ENCODE assay signal across 24 cellular contexts in the genomic region with DNA sequence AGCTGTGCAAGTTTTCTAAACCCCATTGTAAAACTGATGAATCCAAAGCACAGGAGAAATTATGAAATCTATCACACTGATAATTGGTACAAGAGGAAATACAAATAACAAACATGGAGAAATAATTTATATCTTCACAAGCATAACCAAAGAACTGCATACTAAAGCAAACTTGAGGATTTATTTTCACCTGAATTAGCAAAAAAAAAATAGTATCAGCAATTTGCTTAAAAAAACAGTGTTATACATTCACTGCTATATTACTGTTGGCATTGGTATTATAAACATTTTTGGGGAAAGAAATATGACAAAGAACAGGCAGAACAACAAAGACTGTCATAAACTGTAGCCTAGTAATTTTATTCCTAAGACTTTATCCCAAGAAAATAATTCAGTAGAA.
A peak's percentile ranks its signal among the peaks of the same experiment; 100 is the strongest.
DNase-seq lines count a peak whose midpoint lies in the region; ATAC-seq, FAIRE-seq and TF ChIP-seq lines count a peak whose summit lies in the region.
"Had no signal": no experiment of that assay in that cellular context is flagged by ENCODE, and none has a peak within 500 bp of the region (broad histone marks: within the 10 kb centered on the region; RNA-seq: fewer than 3 reads in every experiment).

No MANE protein-coding gene starts in this region.

- H3K27ac Mint-ChIP-seq in activated T-cell treated with anti-CD3 and anti-CD28 coated beads, Interleukin-2, amount 50 U/mL, for 72 hours, result no peak overlapping the region
- H3K27ac Mint-ChIP-seq: CD4-positive, alpha-beta T cell; CD8-positive, alpha-beta memory T cell had no signal

- no peaks in the 10 kb centered on the region for H3K9me3 Mint-ChIP-seq in activated T-cell treated with anti-CD3 and anti-CD28 coated beads, Interleukin-2, amount 50 U/mL, for 72 hours
- H3K9me3 Mint-ChIP-seq: CD4-positive, alpha-beta T cell; CD8-positive, alpha-beta memory T cell had no signal

- TF ChIP-seq EP300 in HepG2 (IDR thresholded peaks at IDR 0.05; ENCODE audit: low read depth in 2 of 2, low read length in 2 of 2) (no peak), HepG2 (CRISPR knock-in tag; IDR thresholded peaks at IDR 0.05; ENCODE audit: borderline replicate concordance) (no peak), K562 (IDR thresholded peaks at IDR 0.05; ENCODE audit: low read length) (no peak)

- H3K27me3 Mint-ChIP-seq in activated T-cell treated with anti-CD3 and anti-CD28 coated beads, Interleukin-2, amount 50 U/mL, for 72 hours (ENCODE audit: low read depth), result peaks cover 19% of the 10 kb centered on the region

- CTCF ChIA-PET in HepG2 (lab: Yijun Ruan, JAX; ENCODE audit: low intra/inter-chr PET ratio, low total read pairs), result no interaction called here
- CTCF ChIA-PET in K562 (lab: Yijun Ruan, JAX; ENCODE audit: low intra/inter-chr PET ratio), result no interaction called here

- H3K27me3 ChIP-seq in HepG2 (ENCODE audit: control insufficient read depth in 1 of 2, insufficient read depth in 2 of 2, low read length in 2 of 2) (peaks cover 0 to 13% of the 10 kb centered on the region in 2 experiments; a peak in 2 of 5 replicates), right lobe of liver (no peaks in the 10 kb centered on the region), K562 (ENCODE audit: control insufficient read depth in 2 of 2, insufficient read depth in 2 of 2, low read length in 2 of 2) (peaks cover 0 to 4% of the 10 kb centered on the region in 2 experiments; a peak in 1 of 5 replicates), iPS-20b (ENCODE audit: insufficient read depth, low read length) (no peaks in the 10 kb centered on the region)
- H3K27me3 ChIP-seq: BE2C; BLaER1 treated with 17β-estradiol and CSF1 and Interleukin-3, amounts not matched to agents 10 nM and 100 nM had no signal

- H2AFZ ChIP-seq in HepG2 (ENCODE audit: low read length) (no peak overlapping the region), K562 (ENCODE audit: low read depth, low read length) (no peak overlapping the region)

- BruUV-seq in HepG2 (replicated peaks; lab: Mats Ljungman, UMichigan) (no TSS peak), K562 (replicated peaks; lab: Mats Ljungman, UMichigan) (no TSS peak)

- H3K4me3 ChIP-seq in HepG2 (replicated peaks in 1 of 3; ENCODE audit: insufficient read depth in 1 of 3, low read depth in 2 of 3, low read length in 3 of 3) (no peak overlapping the region), right lobe of liver (no peak overlapping the region), K562 (no peak overlapping the region), iPS-20b (ENCODE audit: low read length) (no peak overlapping the region)
- H3K4me3 ChIP-seq: BLaER1 treated with 17β-estradiol and CSF1 and Interleukin-3, amounts not matched to agents 10 nM and 100 nM; GM12878 had no signal

- no peaks in the 10 kb centered on the region for H3K9me3 ChIP-seq in HepG2 (ENCODE audit: low read length)
- H3K9me3 ChIP-seq in right lobe of liver, result no peaks in the 10 kb centered on the region
- H3K9me3 ChIP-seq in K562 (replicated peaks; ENCODE audit: control insufficient read depth, insufficient read depth, low read depth, low read length), result no peaks in the 10 kb centered on the region
- H3K9me3 ChIP-seq in iPS-20b (ENCODE audit: insufficient read depth, low read depth, low read length), result no peaks in the 10 kb centered on the region
- H3K9me3 ChIP-seq: BE2C; BLaER1 treated with 17β-estradiol and CSF1 and Interleukin-3, amounts not matched to agents 10 nM and 100 nM had no signal

- POLR2A ChIA-PET in HepG2 (lab: Yijun Ruan, JAX) (no interaction called here), K562 (lab: Yijun Ruan, JAX) (no interaction called here)

- DNase-seq in HepG2 (ENCODE audit: low spot score), result no peak
- DNase-seq in right lobe of liver, result no peak
- DNase-seq in K562 (ENCODE audit: extremely low read depth in 1 of 4, low spot score in 3 of 4), result no peak
- DNase-seq in GM13976 (ENCODE audit: low spot score), result no peak
- no peak for DNase-seq in pons (ENCODE audit: low spot score)
- DNase-seq in head of caudate nucleus, result no peak
- no peak for DNase-seq in activated T-cell treated with anti-CD3 and anti-CD28 coated beads, Interleukin-2, amount 50 U/mL, for 72 hours
- DNase-seq: CD4-positive, alpha-beta T cell; CD8-positive, alpha-beta memory T cell; DMS 273 treated with DMSO at 0.1 percent for 48 hours; DMS79; EL; GDM1; H7 had no signal

- no peaks in the 10 kb centered on the region for H3K4me1 ChIP-seq in HepG2 (ENCODE audit: insufficient read depth, low read length)
- H3K4me1 ChIP-seq in right lobe of liver, result no peaks in the 10 kb centered on the region
- H3K4me1 ChIP-seq in K562 (replicated peaks in 1 of 2; ENCODE audit: control insufficient read depth in 2 of 2, insufficient read depth in 2 of 2, low read length in 2 of 2), result no peaks in the 10 kb centered on the region; a peak in 2 of 5 replicates
- H3K4me1 ChIP-seq in iPS-20b (ENCODE audit: insufficient read depth, low read length), result peaks cover 9% of the 10 kb centered on the region; the same call in 1 of the 2 replicates

- no peak for TF ChIP-seq POLR2A in HepG2 (IDR thresholded peaks at IDR 0.05; ENCODE audit: insufficient read depth in 1 of 2, low read depth in 2 of 2, low read length in 2 of 2)
- TF ChIP-seq POLR2A in right lobe of liver (IDR thresholded peaks at IDR 0.05), result no peak
- no peak for TF ChIP-seq POLR2A in K562 (conservative IDR thresholded peaks at IDR 0.05)

- no peaks in the 10 kb centered on the region for H4K20me1 ChIP-seq in HepG2 (ENCODE audit: insufficient read depth, low read length)
- H4K20me1 ChIP-seq in K562 (replicated peaks; ENCODE audit: control insufficient read depth, insufficient read depth, low read length), result no peaks in the 10 kb centered on the region
- H4K20me1 ChIP-seq: BLaER1 treated with 17β-estradiol and CSF1 and Interleukin-3, amounts not matched to agents 10 nM and 100 nM had no signal

- no peak for ATAC-seq in HepG2
- no peak for ATAC-seq in right lobe of liver
- no peak for ATAC-seq in K562
- ATAC-seq in activated T-cell treated with anti-CD3 and anti-CD28 coated beads, Interleukin-2, amount 50 U/mL, for 72 hours (replicated peaks in 1 of 2), result no peak
- ATAC-seq: GM12878, HCT116 had no signal

- no peaks in the 10 kb centered on the region for H3K36me3 Mint-ChIP-seq in activated T-cell treated with anti-CD3 and anti-CD28 coated beads, Interleukin-2, amount 50 U/mL, for 72 hours (ENCODE audit: insufficient read depth in 2 of 2)
- H3K36me3 Mint-ChIP-seq: CD14-positive monocyte; CD8-positive, alpha-beta memory T cell had no signal

- TF ChIP-seq RAD21 in HepG2 (CRISPR knock-in tag; IDR thresholded peaks at IDR 0.05) (no peak), K562 (CRISPR knock-in tag; conservative IDR thresholded peaks at IDR 0.05 in 1 of 2, IDR thresholded peaks at IDR 0.05 in 1 of 2) (no peak)

- no peak overlapping the region for H3K4me3 Mint-ChIP-seq in activated T-cell treated with anti-CD3 and anti-CD28 coated beads, Interleukin-2, amount 50 U/mL, for 72 hours
- H3K4me3 Mint-ChIP-seq: CD14-positive monocyte; CD4-positive, alpha-beta T cell; CD8-positive, alpha-beta memory T cell had no signal

- no peaks in the 10 kb centered on the region for H3K9me1 ChIP-seq in K562 (ENCODE audit: control insufficient read depth, insufficient read depth, low read length)

- H3K79me2 ChIP-seq in HepG2 (ENCODE audit: insufficient read depth, low read length) (no peaks in the 10 kb centered on the region), K562 (ENCODE audit: control insufficient read depth, insufficient read depth, low read length) (no peaks in the 10 kb centered on the region)

- TF ChIP-seq CTCF in HepG2 (CRISPR knock-in tag; IDR thresholded peaks at IDR 0.05), result no peak
- TF ChIP-seq CTCF in right lobe of liver (IDR thresholded peaks at IDR 0.05), result no peak
- no peak for TF ChIP-seq CTCF in K562 (IDR thresholded peaks at IDR 0.05 in 2 of 3, conservative IDR thresholded peaks at IDR 0.05 in 1 of 3; ENCODE audit: insufficient read depth in 2 of 3, low read depth in 1 of 3, low read length in 3 of 3)
- no peak for TF ChIP-seq CTCF in GM13976 (IDR thresholded peaks at IDR 0.05; ENCODE audit: borderline replicate concordance, control extremely low read depth, extremely low read depth, insufficient read depth, missing control alignments)

- no peak overlapping the region for H3K4me2 ChIP-seq in HepG2 (ENCODE audit: low read depth, low read length)
- H3K4me2 ChIP-seq in K562 (ENCODE audit: insufficient read depth, low read length), result no peak overlapping the region

- in situ Hi-C loops in HepG2 (cut with HindIII; ENCODE audit: extremely low pct_ligation_motif_present, low pct_unique_long_range_greater_than_20kb), result no loop called here
- in situ Hi-C loops in K562 (cut with MboI), result no loop called here
- in situ Hi-C loops in GM13976 (cut with MboI; ENCODE audit: low sequenced_read_pairs, unreplicated experiment), result no loop called here

- H3K9ac ChIP-seq in HepG2 (ENCODE audit: insufficient read depth, low read depth, low read length) (no peak overlapping the region), K562 (ENCODE audit: insufficient read depth in 1 of 2, low read depth in 2 of 2, low read length in 2 of 2) (no peak overlapping the region), iPS-20b (ENCODE audit: low read depth, low read length) (no peak overlapping the region)

- H3K27ac ChIP-seq in HepG2 (ENCODE audit: extremely low read length, insufficient read depth, low read length), result no peak overlapping the region
- H3K27ac ChIP-seq in right lobe of liver, result no peak overlapping the region
- no peak overlapping the region for H3K27ac ChIP-seq in K562 (ENCODE audit: extremely low read depth, low read depth, low read length)
- peak overlapping the region; percentile 10 for H3K27ac ChIP-seq in iPS-20b (ENCODE audit: low read length)
- H3K27ac ChIP-seq: 22Rv1 had no signal

- intact Hi-C loops in HepG2 (cut with micrococcal nuclease; ENCODE audit: unreplicated experiment), result no loop called here
- intact Hi-C loops in right lobe of liver (cut with DNase I), result no loop called here
- intact Hi-C loops in K562 (cut with micrococcal nuclease), result no loop called here
- intact Hi-C loops in head of caudate nucleus (cut with DNase I), result no loop called here

- H3K36me3 ChIP-seq in HepG2 (replicated peaks in 1 of 2; ENCODE audit: control insufficient read depth in 1 of 2, insufficient read depth in 2 of 2, low read length in 2 of 2) (no peaks in the 10 kb centered on the region), right lobe of liver (no peaks in the 10 kb centered on the region), K562 (ENCODE audit: control insufficient read depth, insufficient read depth, low read length) (no peaks in the 10 kb centered on the region), iPS-20b (ENCODE audit: insufficient read depth, low read depth, low read length) (no peaks in the 10 kb centered on the region)
- H3K36me3 ChIP-seq: BE2C; BLaER1 treated with 17β-estradiol and CSF1 and Interleukin-3, amounts not matched to agents 10 nM and 100 nM had no signal

- FAIRE-seq in HepG2 (lab: Jason Lieb, UNC) (no peak), K562 (lab: Jason Lieb, UNC) (no peak)
- FAIRE-seq: D721Med, GM12878, GM18507, H1 had no signal

- no peaks in the 10 kb centered on the region for H3K4me1 Mint-ChIP-seq in activated T-cell treated with anti-CD3 and anti-CD28 coated beads, Interleukin-2, amount 50 U/mL, for 72 hours (ENCODE audit: low read depth)
- H3K4me1 Mint-ChIP-seq: CD8-positive, alpha-beta memory T cell had no signal

TF ChIP-seq in HepG2, 621 proteins besides CTCF, POLR2A, EP300 and RAD21 (continues in another document):
- no peak for TF ChIP-seq TCF7 (IDR thresholded peaks at IDR 0.05; ENCODE audit: low read depth)

TF ChIP-seq in K562, 482 proteins besides CTCF, POLR2A, EP300 and RAD21 (continues in another document):
- peak; percentile 61 for TF ChIP-seq ZNF316 (IDR thresholded peaks at IDR 0.05)

Comparison
In these comparisons a context has a peak if more than half of its experiments do, and no peak if none do; other contexts are left out.
1. Of the 241 proteins assayed by ChIP-seq in both HepG2 and K562: peak only in HepG2: MAFF; only in K562: none; in both: none; in neither: 239; mixed calls (peak in some experiments, not most) for 1.